ENCODE assay signal across 22 cellular contexts in genomic region chr10:124264271-124264670, GRCh38.
DNase-seq lines count a peak whose midpoint lies in the region; ATAC-seq and TF ChIP-seq lines count a peak whose summit lies in the region.
"Had no signal": no experiment of that assay in that cellular context is flagged by ENCODE, and none has a peak within 500 bp of the region (broad histone marks: within the 10 kb centered on the region; RNA-seq: fewer than 3 reads in every experiment).

No MANE protein-coding gene starts in this region.

- H3K27ac Mint-ChIP-seq in activated naive CD4-positive, alpha-beta T cell treated with anti-CD3 and anti-CD28 coated beads, Interleukin-2, amount 10 ng/mL, durations not matched to agents 7 days and 5 days = peak overlapping the region; percentile 59
- H3K27ac Mint-ChIP-seq in activated naive CD4-positive, alpha-beta T cell treated with anti-CD3 and anti-CD28 coated beads for 36 hours = no peak overlapping the region
- H3K27ac Mint-ChIP-seq: CD4-positive, alpha-beta memory T cell; GM23338 had no signal

- POLR2A ChIA-PET in RWPE1 (lab: Yijun Ruan, JAX; ENCODE audit: low non-redundant PET) = no interaction called here

- CTCF ChIA-PET in activated naive CD4-positive, alpha-beta T cell treated with anti-CD3 and anti-CD28 coated beads, Interleukin-2, amount 10 ng/mL, durations not matched to agents 7 days and 5 days (lab: Charles Lee) = no interaction called here
- CTCF ChIA-PET in activated naive CD4-positive, alpha-beta T cell treated with anti-CD3 and anti-CD28 coated beads for 36 hours (lab: Charles Lee) = no interaction called here
- CTCF ChIA-PET in RWPE1 (lab: Yijun Ruan, JAX) = no interaction called here

- H3K4me1 ChIP-seq in left lung (peaks cover 0 to 12% of the 10 kb centered on the region in 2 donors), spleen (peaks cover 0 to 23% (median 5%) of the 10 kb centered on the region in 6 donors)
- H3K4me1 ChIP-seq: A549, BE2C had no signal

- TF ChIP-seq POLR2A in spleen (IDR thresholded peaks at IDR 0.05) = no peak

- H3K9me3 ChIP-seq in left lung (peaks cover 0 to 4% of the 10 kb centered on the region in 2 donors), spleen (peaks cover 0 to 5% (median 3%) of the 10 kb centered on the region in 8 donors)
- H3K9me3 ChIP-seq: BE2C had no signal

- H3K4me3 Mint-ChIP-seq in activated naive CD4-positive, alpha-beta T cell treated with anti-CD3 and anti-CD28 coated beads, Interleukin-2, amount 10 ng/mL, durations not matched to agents 7 days and 5 days = no peak overlapping the region
- no peak overlapping the region for H3K4me3 Mint-ChIP-seq in activated naive CD4-positive, alpha-beta T cell treated with anti-CD3 and anti-CD28 coated beads for 36 hours
- H3K4me3 Mint-ChIP-seq: CD4-positive, alpha-beta memory T cell; GM23338; H9 had no signal

- no peak overlapping the region for H3K27ac ChIP-seq in left lung
- H3K27ac ChIP-seq in spleen = no peak overlapping the region
- no peak overlapping the region for H3K27ac ChIP-seq in RWPE1
- H3K27ac ChIP-seq: A549 had no signal

- intact Hi-C loops in activated naive CD4-positive, alpha-beta T cell treated with anti-CD3 and anti-CD28 coated beads for 36 hours (cut with micrococcal nuclease) = no loop called here
- intact Hi-C loops in left lung (cut with DNase I) (no loop called here), spleen (cut with DNase I; ENCODE audit: low total_unique reads) (loop anchor here (5.0 kb wide), 1 partner anchor 272 kb away; no protein-coding TSS in a partner anchor)

- H3K36me3 ChIP-seq in left lung (no peaks in the 10 kb centered on the region), spleen (no peaks in the 10 kb centered on the region)
- H3K36me3 ChIP-seq: BE2C had no signal

- 83 to 97% (median 93%) methylated on average over 7 of the region's 7 CpGs for WGBS in spleen, 5 donors

- DNase-seq in activated naive CD4-positive, alpha-beta T cell treated with anti-CD3 and anti-CD28 coated beads, Interleukin-2, amount 10 ng/mL, durations not matched to agents 7 days and 5 days = no peak
- no peak for DNase-seq in activated naive CD4-positive, alpha-beta T cell treated with anti-CD3 and anti-CD28 coated beads for 36 hours
- DNase-seq in left lung (peak; percentile 24 to 47), spleen (peak; percentile 59), RWPE1 (ENCODE audit: low spot score) (no peak)
- no peak for DNase-seq in stimulated activated naive CD4-positive, alpha-beta T cell (lab: John Stamatoyannopoulos, UW)
- no peak for DNase-seq in stimulated activated naive CD8-positive, alpha-beta T cell treated with anti-CD3 and anti-CD28 coated beads, Interleukin-15, Interleukin-2, amounts not matched to agents 100 U/mL and 50 U/mL, for 24 hours
- DNase-seq: 8988T; ACHN; AML-193; BE2C; C1 segment of cervical spinal cord; Calu3; CD4-positive, alpha-beta memory T cell; COR-L47; DMS53; DMS79 treated with DMSO at 0.1 percent for 48 hours; GF-D8; H9 had no signal

- no peak for ATAC-seq in left lung
- no peak for ATAC-seq in stimulated activated naive CD8-positive, alpha-beta T cell treated with anti-CD3 and anti-CD28 coated beads, Interleukin-15, Interleukin-2, amounts not matched to agents 100 U/mL and 50 U/mL, for 24 hours
- ATAC-seq: A549, GM23338, HCT116 had no signal

- no peaks in the 10 kb centered on the region for H3K4me1 Mint-ChIP-seq in activated naive CD4-positive, alpha-beta T cell treated with anti-CD3 and anti-CD28 coated beads, Interleukin-2, amount 10 ng/mL, durations not matched to agents 7 days and 5 days
- no peaks in the 10 kb centered on the region for H3K4me1 Mint-ChIP-seq in activated naive CD4-positive, alpha-beta T cell treated with anti-CD3 and anti-CD28 coated beads for 36 hours (ENCODE audit: low read depth)
- H3K4me1 Mint-ChIP-seq: CD4-positive, alpha-beta memory T cell; GM23338 had no signal

- no peaks in the 10 kb centered on the region for H3K36me3 Mint-ChIP-seq in activated naive CD4-positive, alpha-beta T cell treated with anti-CD3 and anti-CD28 coated beads, Interleukin-2, amount 10 ng/mL, durations not matched to agents 7 days and 5 days
- no peaks in the 10 kb centered on the region for H3K36me3 Mint-ChIP-seq in activated naive CD4-positive, alpha-beta T cell treated with anti-CD3 and anti-CD28 coated beads for 36 hours (ENCODE audit: low read depth)
- H3K36me3 Mint-ChIP-seq: CD4-positive, alpha-beta memory T cell had no signal

- TF ChIP-seq CTCF in left lung (IDR thresholded peaks at IDR 0.05) = no peak
- TF ChIP-seq CTCF in spleen (IDR thresholded peaks at IDR 0.05 in 8 of 11, conservative IDR thresholded peaks at IDR 0.05 in 3 of 11) = no peak
- TF ChIP-seq CTCF in RWPE1 (conservative IDR thresholded peaks at IDR 0.05; ENCODE audit: low read depth) = no peak

- no peaks in the 10 kb centered on the region for H3K9me3 Mint-ChIP-seq in activated naive CD4-positive, alpha-beta T cell treated with anti-CD3 and anti-CD28 coated beads, Interleukin-2, amount 10 ng/mL, durations not matched to agents 7 days and 5 days
- H3K9me3 Mint-ChIP-seq in activated naive CD4-positive, alpha-beta T cell treated with anti-CD3 and anti-CD28 coated beads for 36 hours = no peaks in the 10 kb centered on the region
- H3K9me3 Mint-ChIP-seq: GM23338, H9 had no signal

- H3K27me3 Mint-ChIP-seq in activated naive CD4-positive, alpha-beta T cell treated with anti-CD3 and anti-CD28 coated beads, Interleukin-2, amount 10 ng/mL, durations not matched to agents 7 days and 5 days = peaks cover 9% of the 10 kb centered on the region
- H3K27me3 Mint-ChIP-seq in activated naive CD4-positive, alpha-beta T cell treated with anti-CD3 and anti-CD28 coated beads for 36 hours (ENCODE audit: low read depth) = no peaks in the 10 kb centered on the region
- H3K27me3 Mint-ChIP-seq: CD4-positive, alpha-beta memory T cell had no signal

- no peak overlapping the region for H3K4me3 ChIP-seq in left lung
- H3K4me3 ChIP-seq in spleen = no peak overlapping the region
- H3K4me3 ChIP-seq: A549, GM23338 had no signal

- H3K27me3 ChIP-seq in left lung (no peaks in the 10 kb centered on the region), spleen (replicated peaks in 1 of 7) (no peaks in the 10 kb centered on the region)
- H3K27me3 ChIP-seq: BE2C had no signal

Comparison
In these comparisons a context has a peak if more than half of its experiments do, and no peak if none do; other contexts are left out.
1. DNase-seq: peak in left lung (2 of 2) and spleen (single experiment); none in activated naive CD4-positive, alpha-beta T cell treated with anti-CD3 and anti-CD28 coated beads, Interleukin-2, amount 10 ng/mL, durations not matched to agents 7 days and 5 days (single experiment), activated naive CD4-positive, alpha-beta T cell treated with anti-CD3 and anti-CD28 coated beads for 36 hours (single experiment), stimulated activated naive CD4-positive, alpha-beta T cell (0 of 6), stimulated activated naive CD8-positive, alpha-beta T cell treated with anti-CD3 and anti-CD28 coated beads, Interleukin-15, Interleukin-2, amounts not matched to agents 100 U/mL and 50 U/mL, for 24 hours (single experiment) and RWPE1 (single experiment).